In genomic region chr6:83294676-83295075, GRCh38 we compare ENCODE assay signal across 33 cellular contexts.
"Had no signal": no experiment of that assay in that cellular context is flagged by ENCODE, and none has a peak within 500 bp of the region (broad histone marks: within the 10 kb centered on the region; RNA-seq: fewer than 3 reads in every experiment).

No MANE protein-coding gene starts in this region.

- H3K27me3 Mint-ChIP-seq: type B pancreatic cell had no signal

- DNase-seq: activated CD4-positive, alpha-beta T cell treated with anti-CD3 and anti-CD28 coated beads for 48 hours; activated CD4-positive, alpha-beta T cell treated with anti-CD3 and anti-CD28 coated beads, Interleukin-2, amount 50 U/mL, for 48 hours; activated CD8-positive, alpha-beta memory T cell treated with anti-CD3 and anti-CD28 coated beads for 24 hours; activated effector memory CD4-positive, alpha-beta T cell treated with anti-CD3 and anti-CD28 coated beads, Interleukin-2, amount 50 U/mL, for 16 hours; activated naive CD4-positive, alpha-beta T cell treated with anti-CD3 and anti-CD28 coated beads for 36 hours; activated naive CD8-positive, alpha-beta T cell treated with anti-CD3 and anti-CD28 coated beads for 36 hours; adrenal gland; aorta; body of pancreas; cerebellar nuclear complex; cortex of kidney; hippocampal formation; kidney; midbrain; naive thymus-derived CD4-positive, alpha-beta T cell; nucleus accumbens; retina; stimulated activated CD4-positive, alpha-beta T cell treated with anti-CD3 and anti-CD28 coated beads, Interleukin-12 subunit alpha, Interleukin-12 subunit beta, amount 100 ng/mL, for 4 hours; stimulated activated CD4-positive, alpha-beta T cell treated with anti-CD3 and anti-CD28 coated beads, Interleukin-4, amount 100 ng/mL, for 4 hours; stimulated activated CD8-positive, alpha-beta memory T cell treated with anti-CD3 and anti-CD28 coated beads, Interleukin-4, amount 100 ng/mL, for 48 hours; stimulated activated naive CD8-positive, alpha-beta T cell treated with anti-CD3 and anti-CD28 coated beads, Interleukin-15, amount 100 ng/mL, for 72 hours; substantia nigra; uterus had no signal

- H3K36me3 Mint-ChIP-seq: activated naive CD8-positive, alpha-beta T cell treated with anti-CD3 and anti-CD28 coated beads for 36 hours; memory B cell; stimulated activated memory B cell treated with anti-CD40 and anti-IgM and Interleukin-4, amounts not matched to agents 10 μg/mL and 1 μg/mL and 100 μg/mL, for 72 hours; type B pancreatic cell had no signal

- H3K27ac Mint-ChIP-seq: activated naive CD4-positive, alpha-beta T cell treated with anti-CD3 and anti-CD28 coated beads for 36 hours; activated naive CD8-positive, alpha-beta T cell treated with anti-CD3 and anti-CD28 coated beads for 36 hours; activated T-helper 1 cell treated with anti-CD3 and anti-CD28 coated beads, Interleukin-12 subunit alpha, Interleukin-12 subunit beta, Interleukin-2, Interleukin-4 antibody, amounts not matched to agents 30 ng/mL and 10 ng/mL and 1 ng/mL, durations not matched to agents 14 hours and 24 hours and 36 hours; memory B cell; naive thymus-derived CD4-positive, alpha-beta T cell; stimulated activated memory B cell treated with anti-CD40 and anti-IgM and Interleukin-4, amounts not matched to agents 10 μg/mL and 1 μg/mL and 100 μg/mL, for 72 hours; stimulated activated naive CD8-positive, alpha-beta T cell treated with anti-CD3 and anti-CD28 coated beads, Interleukin-15, amount 100 ng/mL, for 72 hours; type B pancreatic cell had no signal

- H3K4me3 Mint-ChIP-seq: activated naive CD4-positive, alpha-beta T cell treated with anti-CD3 and anti-CD28 coated beads for 36 hours; activated naive CD8-positive, alpha-beta T cell treated with anti-CD3 and anti-CD28 coated beads for 36 hours; activated T-helper 1 cell treated with anti-CD3 and anti-CD28 coated beads, Interleukin-12 subunit alpha, Interleukin-12 subunit beta, Interleukin-2, Interleukin-4 antibody, amounts not matched to agents 30 ng/mL and 10 ng/mL and 1 ng/mL, durations not matched to agents 14 hours and 24 hours and 36 hours; memory B cell; naive thymus-derived CD4-positive, alpha-beta T cell; stimulated activated memory B cell treated with anti-CD40 and anti-IgM and Interleukin-4, amounts not matched to agents 10 μg/mL and 1 μg/mL and 100 μg/mL, for 72 hours; stimulated activated naive CD8-positive, alpha-beta T cell treated with anti-CD3 and anti-CD28 coated beads, Interleukin-15, amount 100 ng/mL, for 72 hours; type B pancreatic cell had no signal

- H3K4me1 Mint-ChIP-seq: memory B cell; stimulated activated memory B cell treated with anti-CD40 and anti-IgM and Interleukin-4, amounts not matched to agents 10 μg/mL and 1 μg/mL and 100 μg/mL, for 72 hours had no signal

- H3K4me3 ChIP-seq: adrenal gland, body of pancreas, gastroesophageal sphincter, pancreas, prostate gland, skin epidermis, uterus had no signal

- H3K9me3 Mint-ChIP-seq: type B pancreatic cell had no signal

- ATAC-seq: activated CD4-positive, CD25-positive, alpha-beta regulatory T cell treated with anti-CD3 and anti-CD28 coated beads, Interleukin-2, amount 50 U/mL, for 24 hours; body of pancreas; gastroesophageal sphincter; naive thymus-derived CD4-positive, alpha-beta T cell; pancreas; sciatic nerve; stimulated activated memory B cell treated with anti-CD40 and anti-IgM and Interleukin-4, amounts not matched to agents 10 μg/mL and 1 μg/mL and 100 μg/mL, for 72 hours; stimulated activated naive CD8-positive, alpha-beta T cell treated with anti-CD3 and anti-CD28 coated beads, Interleukin-15, amount 100 ng/mL, for 72 hours had no signal
